20 cellular contexts compared by ENCODE assay signal in genomic region chr21:14166463-14167223, GRCh38. TPM values are rescaled to one million over a fixed set of nuclear protein-coding genes. Genes with fewer than 3 reads are reported as not detected.
"Had no signal": no experiment of that assay in that cellular context is flagged by ENCODE, and none has a peak within 500 bp of the region (broad histone marks: within the 10 kb centered on the region; RNA-seq: fewer than 3 reads in every experiment).

No MANE protein-coding gene starts in this region.

RNA-seq across cellular contexts. Expression of gene LIPI, which starts 44.1 kb away (rescaled TPM):
- total RNA-seq: activated CD4-positive, alpha-beta memory T cell treated with anti-CD3 and anti-CD28 coated beads for 36 hours; activated CD4-positive, alpha-beta T cell treated with anti-CD3 and anti-CD28 coated beads, Interleukin-2, amount 10 ng/mL, durations not matched to agents 24 days and 14 days; activated CD8-positive, alpha-beta memory T cell treated with anti-CD3 and anti-CD28 coated beads for 36 hours; activated naive CD4-positive, alpha-beta T cell treated with anti-CD3 and anti-CD28 coated beads for 36 hours; activated naive CD8-positive, alpha-beta T cell treated with anti-CD3 and anti-CD28 coated beads for 36 hours; activated T-helper 1 cell treated with anti-CD3 and anti-CD28 coated beads, Interleukin-12 subunit alpha, Interleukin-12 subunit beta, Interleukin-2, Interleukin-4 antibody, amounts not matched to agents 30 ng/mL and 10 ng/mL and 1 ng/mL, durations not matched to agents 14 hours and 24 hours and 36 hours; adrenal gland; aorta; body of pancreas; dermis blood vessel endothelial cell; esophagus muscularis mucosa; foreskin keratinocyte; heart right ventricle; kidney epithelial cell; lower leg skin; mesothelial cell of epicardium; osteocyte; progenitor cell of endocrine pancreas; transverse colon; urinary bladder had no signal
- polyA plus RNA-seq: adrenal gland, aorta, foreskin keratinocyte, heart right ventricle, urinary bladder had no signal

RNA-seq across cellular contexts. Expression of gene RBM11, which starts 49.3 kb away (rescaled TPM):
- total RNA-seq: dermis blood vessel endothelial cell, osteocyte had no signal
